1 cellular context compared by ENCODE assay signal in the genomic region with DNA sequence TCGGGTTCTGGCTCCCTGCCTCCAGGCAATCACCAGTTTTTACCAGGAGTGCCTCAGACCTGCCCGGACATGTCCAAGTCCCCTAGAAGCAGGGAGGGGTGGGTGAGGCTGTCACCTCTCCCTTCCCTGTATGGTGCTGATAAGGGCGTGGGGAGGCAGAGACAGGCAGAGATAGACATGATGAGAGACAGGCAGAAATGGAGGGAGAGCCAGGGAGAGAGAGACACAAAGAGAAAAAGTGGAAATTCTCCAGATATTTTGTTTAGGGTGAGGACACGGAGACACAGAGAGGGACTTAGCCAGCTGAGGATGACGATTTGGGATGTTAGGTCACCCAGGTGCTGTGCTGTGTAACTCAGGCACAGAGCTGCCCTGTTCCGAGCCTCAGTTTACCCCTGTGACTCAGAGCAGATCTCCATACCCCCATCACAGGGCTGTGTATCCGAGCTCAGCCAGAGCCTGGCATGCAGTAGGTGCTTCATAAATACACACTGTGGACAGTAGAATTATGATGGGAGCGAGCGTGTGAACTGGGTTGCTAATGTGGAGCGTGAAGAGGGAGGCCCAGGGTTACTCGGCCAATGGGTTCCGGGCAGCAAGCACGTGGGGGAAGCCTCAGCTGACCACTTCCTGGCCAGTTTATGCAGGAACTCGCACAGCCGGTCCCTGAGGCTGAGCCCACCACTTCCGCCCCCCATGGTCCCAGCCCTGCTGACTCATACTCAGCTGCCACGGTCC.
TF ChIP-seq lines count a peak whose summit lies in the region.

No MANE protein-coding gene starts in this region.

TF ChIP-seq in HepG2, 621 proteins besides CTCF, POLR2A, EP300 and RAD21 (continued from another document and continues in another):
- TF ChIP-seq, protein P1, sequence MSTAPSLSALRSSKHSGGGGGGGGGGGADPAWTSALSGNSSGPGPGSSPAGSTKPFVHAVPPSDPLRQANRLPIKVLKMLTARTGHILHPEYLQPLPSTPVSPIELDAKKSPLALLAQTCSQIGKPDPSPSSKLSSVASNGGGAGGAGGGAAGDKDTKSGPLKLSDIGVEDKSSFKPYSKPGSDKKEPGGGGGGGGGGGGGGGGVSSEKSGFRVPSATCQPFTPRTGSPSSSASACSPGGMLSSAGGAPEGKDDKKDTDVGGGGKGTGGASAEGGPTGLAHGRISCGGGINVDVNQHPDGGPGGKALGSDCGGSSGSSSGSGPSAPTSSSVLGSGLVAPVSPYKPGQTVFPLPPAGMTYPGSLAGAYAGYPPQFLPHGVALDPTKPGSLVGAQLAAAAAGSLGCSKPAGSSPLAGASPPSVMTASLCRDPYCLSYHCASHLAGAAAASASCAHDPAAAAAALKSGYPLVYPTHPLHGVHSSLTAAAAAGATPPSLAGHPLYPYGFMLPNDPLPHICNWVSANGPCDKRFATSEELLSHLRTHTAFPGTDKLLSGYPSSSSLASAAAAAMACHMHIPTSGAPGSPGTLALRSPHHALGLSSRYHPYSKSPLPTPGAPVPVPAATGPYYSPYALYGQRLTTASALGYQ (CRISPR knock-in tag; IDR thresholded peaks at IDR 0.05) = peak; percentile 87
- TF ChIP-seq THAP11 (CRISPR knock-in tag; IDR thresholded peaks at IDR 0.05) (peak; percentile 82), ZNF432 (CRISPR knock-in tag; IDR thresholded peaks at IDR 0.05; ENCODE audit: borderline replicate concordance) (no peak), SMYD3 (CRISPR knock-in tag; IDR thresholded peaks at IDR 0.05) (no peak), ZNF124 (CRISPR knock-in tag; IDR thresholded peaks at IDR 0.05) (no peak), ZNF33B (CRISPR knock-in tag; IDR thresholded peaks at IDR 0.05) (no peak), ZNF253 (CRISPR knock-in tag; IDR thresholded peaks at IDR 0.05; ENCODE audit: borderline replicate concordance) (peak; percentile 55; the same call in 1 of the 2 replicates), MEF2D (CRISPR knock-in tag; IDR thresholded peaks at IDR 0.05) (peak; percentile 87; the same call in 1 of the 2 replicates), POLR2AphosphoS2 (IDR thresholded peaks at IDR 0.05; ENCODE audit: low read depth, low read length) (no peak), ZNF670 (CRISPR knock-in tag; IDR thresholded peaks at IDR 0.05; ENCODE audit: borderline replicate concordance) (no peak), FOSL1 (CRISPR knock-in tag; IDR thresholded peaks at IDR 0.05; ENCODE audit: borderline replicate concordance) (peak; percentile 83), MTF2 (CRISPR knock-in tag; IDR thresholded peaks at IDR 0.05; ENCODE audit: borderline replicate concordance) (no peak), ZNF484 (CRISPR knock-in tag; IDR thresholded peaks at IDR 0.05; ENCODE audit: borderline replicate concordance, low read depth) (no peak), ZNF501 (CRISPR knock-in tag; IDR thresholded peaks at IDR 0.05) (peak; percentile 67; the same call in 1 of the 2 replicates), ATRX (CRISPR knock-in tag; IDR thresholded peaks at IDR 0.05; ENCODE audit: borderline replicate concordance) (no peak), ZNF251 (CRISPR knock-in tag; IDR thresholded peaks at IDR 0.05) (no peak), EEA1 (CRISPR knock-in tag; IDR thresholded peaks at IDR 0.05; ENCODE audit: borderline replicate concordance) (no peak; the same call in 1 of the 2 replicates), GABPA (IDR thresholded peaks at IDR 0.05; ENCODE audit: low read depth, low read length) (peak; percentile 85), GABPA (CRISPR knock-in tag; IDR thresholded peaks at IDR 0.05; ENCODE audit: low read depth) (peak; percentile 92), ZNF496 (CRISPR knock-in tag; IDR thresholded peaks at IDR 0.05; ENCODE audit: insufficient replicate concordance) (no peak), ZNF713 (CRISPR knock-in tag; IDR thresholded peaks at IDR 0.05) (no peak), ZNF552 (CRISPR knock-in tag; IDR thresholded peaks at IDR 0.05; ENCODE audit: borderline replicate concordance) (no peak), SUZ12 (IDR thresholded peaks at IDR 0.05; ENCODE audit: low read depth, low read length) (no peak), MIER2 (CRISPR knock-in tag; IDR thresholded peaks at IDR 0.05) (no peak), NKX3-1 (CRISPR knock-in tag; IDR thresholded peaks at IDR 0.05) (0 out of 2 replicates have a peak, but pooled peaks have one; percentile 25), HOXA9 (CRISPR knock-in tag; IDR thresholded peaks at IDR 0.05; ENCODE audit: borderline replicate concordance) (no peak), ZNF672 (CRISPR knock-in tag; IDR thresholded peaks at IDR 0.05) (no peak), ZNF468 (CRISPR knock-in tag; IDR thresholded peaks at IDR 0.05) (no peak), NFKBIZ (CRISPR knock-in tag; IDR thresholded peaks at IDR 0.05) (no peak), AGO1 (IDR thresholded peaks at IDR 0.05; ENCODE audit: low read depth, low read length, poor library complexity, severe bottlenecking) (no peak), ZKSCAN8 (CRISPR knock-in tag; IDR thresholded peaks at IDR 0.05; ENCODE audit: borderline replicate concordance) (peak; percentile 99), SALL1 (CRISPR knock-in tag; IDR thresholded peaks at IDR 0.05) (peak; percentile 87), DPF2 (CRISPR knock-in tag; IDR thresholded peaks at IDR 0.05; ENCODE audit: borderline replicate concordance, low read depth) (0 out of 2 replicates have a peak, but pooled peaks have one; percentile 40), NCOA1 (CRISPR knock-in tag; IDR thresholded peaks at IDR 0.05) (no peak), ATAD3A (CRISPR knock-in tag; IDR thresholded peaks at IDR 0.05) (no peak)
- TF ChIP-seq, protein P2, sequence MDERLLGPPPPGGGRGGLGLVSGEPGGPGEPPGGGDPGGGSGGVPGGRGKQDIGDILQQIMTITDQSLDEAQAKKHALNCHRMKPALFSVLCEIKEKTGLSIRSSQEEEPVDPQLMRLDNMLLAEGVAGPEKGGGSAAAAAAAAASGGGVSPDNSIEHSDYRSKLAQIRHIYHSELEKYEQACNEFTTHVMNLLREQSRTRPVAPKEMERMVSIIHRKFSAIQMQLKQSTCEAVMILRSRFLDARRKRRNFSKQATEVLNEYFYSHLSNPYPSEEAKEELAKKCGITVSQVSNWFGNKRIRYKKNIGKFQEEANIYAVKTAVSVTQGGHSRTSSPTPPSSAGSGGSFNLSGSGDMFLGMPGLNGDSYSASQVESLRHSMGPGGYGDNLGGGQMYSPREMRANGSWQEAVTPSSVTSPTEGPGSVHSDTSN (CRISPR knock-in tag; IDR thresholded peaks at IDR 0.05) = no peak
- TF ChIP-seq, protein P3, sequence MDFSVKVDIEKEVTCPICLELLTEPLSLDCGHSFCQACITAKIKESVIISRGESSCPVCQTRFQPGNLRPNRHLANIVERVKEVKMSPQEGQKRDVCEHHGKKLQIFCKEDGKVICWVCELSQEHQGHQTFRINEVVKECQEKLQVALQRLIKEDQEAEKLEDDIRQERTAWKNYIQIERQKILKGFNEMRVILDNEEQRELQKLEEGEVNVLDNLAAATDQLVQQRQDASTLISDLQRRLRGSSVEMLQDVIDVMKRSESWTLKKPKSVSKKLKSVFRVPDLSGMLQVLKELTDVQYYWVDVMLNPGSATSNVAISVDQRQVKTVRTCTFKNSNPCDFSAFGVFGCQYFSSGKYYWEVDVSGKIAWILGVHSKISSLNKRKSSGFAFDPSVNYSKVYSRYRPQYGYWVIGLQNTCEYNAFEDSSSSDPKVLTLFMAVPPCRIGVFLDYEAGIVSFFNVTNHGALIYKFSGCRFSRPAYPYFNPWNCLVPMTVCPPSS (IDR thresholded peaks at IDR 0.05) = no peak
- TF ChIP-seq, protein P4, sequence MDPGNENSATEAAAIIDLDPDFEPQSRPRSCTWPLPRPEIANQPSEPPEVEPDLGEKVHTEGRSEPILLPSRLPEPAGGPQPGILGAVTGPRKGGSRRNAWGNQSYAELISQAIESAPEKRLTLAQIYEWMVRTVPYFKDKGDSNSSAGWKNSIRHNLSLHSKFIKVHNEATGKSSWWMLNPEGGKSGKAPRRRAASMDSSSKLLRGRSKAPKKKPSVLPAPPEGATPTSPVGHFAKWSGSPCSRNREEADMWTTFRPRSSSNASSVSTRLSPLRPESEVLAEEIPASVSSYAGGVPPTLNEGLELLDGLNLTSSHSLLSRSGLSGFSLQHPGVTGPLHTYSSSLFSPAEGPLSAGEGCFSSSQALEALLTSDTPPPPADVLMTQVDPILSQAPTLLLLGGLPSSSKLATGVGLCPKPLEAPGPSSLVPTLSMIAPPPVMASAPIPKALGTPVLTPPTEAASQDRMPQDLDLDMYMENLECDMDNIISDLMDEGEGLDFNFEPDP (CRISPR knock-in tag; conservative IDR thresholded peaks at IDR 0.05) = no peak
- TF ChIP-seq, protein P5, sequence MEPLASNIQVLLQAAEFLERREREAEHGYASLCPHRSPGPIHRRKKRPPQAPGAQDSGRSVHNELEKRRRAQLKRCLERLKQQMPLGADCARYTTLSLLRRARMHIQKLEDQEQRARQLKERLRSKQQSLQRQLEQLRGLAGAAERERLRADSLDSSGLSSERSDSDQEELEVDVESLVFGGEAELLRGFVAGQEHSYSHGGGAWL (CRISPR knock-in tag; IDR thresholded peaks at IDR 0.05) = peak; percentile 44; the same call in 1 of the 2 replicates
- TF ChIP-seq, protein P6, sequence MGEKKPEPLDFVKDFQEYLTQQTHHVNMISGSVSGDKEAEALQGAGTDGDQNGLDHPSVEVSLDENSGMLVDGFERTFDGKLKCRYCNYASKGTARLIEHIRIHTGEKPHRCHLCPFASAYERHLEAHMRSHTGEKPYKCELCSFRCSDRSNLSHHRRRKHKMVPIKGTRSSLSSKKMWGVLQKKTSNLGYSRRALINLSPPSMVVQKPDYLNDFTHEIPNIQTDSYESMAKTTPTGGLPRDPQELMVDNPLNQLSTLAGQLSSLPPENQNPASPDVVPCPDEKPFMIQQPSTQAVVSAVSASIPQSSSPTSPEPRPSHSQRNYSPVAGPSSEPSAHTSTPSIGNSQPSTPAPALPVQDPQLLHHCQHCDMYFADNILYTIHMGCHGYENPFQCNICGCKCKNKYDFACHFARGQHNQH (CRISPR knock-in tag; IDR thresholded peaks at IDR 0.05) = no peak
- TF ChIP-seq, protein P7, sequence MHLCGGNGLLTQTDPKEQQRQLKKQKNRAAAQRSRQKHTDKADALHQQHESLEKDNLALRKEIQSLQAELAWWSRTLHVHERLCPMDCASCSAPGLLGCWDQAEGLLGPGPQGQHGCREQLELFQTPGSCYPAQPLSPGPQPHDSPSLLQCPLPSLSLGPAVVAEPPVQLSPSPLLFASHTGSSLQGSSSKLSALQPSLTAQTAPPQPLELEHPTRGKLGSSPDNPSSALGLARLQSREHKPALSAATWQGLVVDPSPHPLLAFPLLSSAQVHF (CRISPR knock-in tag; IDR thresholded peaks at IDR 0.05) = no peak
- TF ChIP-seq, protein P8, sequence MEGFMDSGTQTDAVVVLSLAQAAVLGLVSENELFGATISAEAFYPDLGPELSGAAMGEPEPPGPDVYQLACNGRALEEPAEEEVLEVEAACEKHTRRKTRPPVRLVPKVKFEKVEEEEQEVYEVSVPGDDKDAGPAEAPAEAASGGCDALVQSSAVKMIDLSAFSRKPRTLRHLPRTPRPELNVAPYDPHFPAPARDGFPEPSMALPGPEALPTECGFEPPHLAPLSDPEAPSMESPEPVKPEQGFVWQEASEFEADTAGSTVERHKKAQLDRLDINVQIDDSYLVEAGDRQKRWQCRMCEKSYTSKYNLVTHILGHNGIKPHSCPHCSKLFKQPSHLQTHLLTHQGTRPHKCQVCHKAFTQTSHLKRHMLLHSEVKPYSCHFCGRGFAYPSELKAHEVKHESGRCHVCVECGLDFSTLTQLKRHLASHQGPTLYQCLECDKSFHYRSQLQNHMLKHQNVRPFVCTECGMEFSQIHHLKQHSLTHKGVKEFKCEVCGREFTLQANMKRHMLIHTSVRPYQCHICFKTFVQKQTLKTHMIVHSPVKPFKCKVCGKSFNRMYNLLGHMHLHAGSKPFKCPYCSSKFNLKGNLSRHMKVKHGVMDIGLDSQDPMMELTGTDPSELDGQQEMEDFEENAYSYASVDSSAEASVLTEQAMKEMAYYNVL (CRISPR knock-in tag; IDR thresholded peaks at IDR 0.05; ENCODE audit: borderline replicate concordance) = peak; percentile 54
- TF ChIP-seq, protein P9, sequence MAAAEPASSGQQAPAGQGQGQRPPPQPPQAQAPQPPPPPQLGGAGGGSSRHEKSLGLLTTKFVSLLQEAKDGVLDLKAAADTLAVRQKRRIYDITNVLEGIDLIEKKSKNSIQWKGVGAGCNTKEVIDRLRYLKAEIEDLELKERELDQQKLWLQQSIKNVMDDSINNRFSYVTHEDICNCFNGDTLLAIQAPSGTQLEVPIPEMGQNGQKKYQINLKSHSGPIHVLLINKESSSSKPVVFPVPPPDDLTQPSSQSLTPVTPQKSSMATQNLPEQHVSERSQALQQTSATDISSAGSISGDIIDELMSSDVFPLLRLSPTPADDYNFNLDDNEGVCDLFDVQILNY (CRISPR knock-in tag; conservative IDR thresholded peaks at IDR 0.05) = no peak
- TF ChIP-seq, protein P10, sequence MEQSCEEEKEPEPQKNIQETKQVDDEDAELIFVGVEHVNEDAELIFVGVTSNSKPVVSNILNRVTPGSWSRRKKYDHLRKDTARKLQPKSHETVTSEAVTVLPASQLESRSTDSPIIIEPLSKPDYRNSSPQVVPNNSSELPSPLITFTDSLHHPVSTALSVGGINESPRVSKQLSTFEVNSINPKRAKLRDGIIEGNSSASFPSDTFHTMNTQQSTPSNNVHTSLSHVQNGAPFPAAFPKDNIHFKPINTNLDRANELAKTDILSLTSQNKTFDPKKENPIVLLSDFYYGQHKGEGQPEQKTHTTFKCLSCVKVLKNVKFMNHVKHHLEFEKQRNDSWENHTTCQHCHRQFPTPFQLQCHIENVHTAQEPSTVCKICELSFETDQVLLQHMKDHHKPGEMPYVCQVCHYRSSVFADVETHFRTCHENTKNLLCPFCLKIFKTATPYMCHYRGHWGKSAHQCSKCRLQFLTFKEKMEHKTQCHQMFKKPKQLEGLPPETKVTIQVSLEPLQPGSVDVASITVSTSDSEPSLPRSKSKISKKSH (CRISPR knock-in tag; IDR thresholded peaks at IDR 0.05; ENCODE audit: borderline replicate concordance) = no peak; the same call in 1 of the 2 replicates
- TF ChIP-seq, protein P11, sequence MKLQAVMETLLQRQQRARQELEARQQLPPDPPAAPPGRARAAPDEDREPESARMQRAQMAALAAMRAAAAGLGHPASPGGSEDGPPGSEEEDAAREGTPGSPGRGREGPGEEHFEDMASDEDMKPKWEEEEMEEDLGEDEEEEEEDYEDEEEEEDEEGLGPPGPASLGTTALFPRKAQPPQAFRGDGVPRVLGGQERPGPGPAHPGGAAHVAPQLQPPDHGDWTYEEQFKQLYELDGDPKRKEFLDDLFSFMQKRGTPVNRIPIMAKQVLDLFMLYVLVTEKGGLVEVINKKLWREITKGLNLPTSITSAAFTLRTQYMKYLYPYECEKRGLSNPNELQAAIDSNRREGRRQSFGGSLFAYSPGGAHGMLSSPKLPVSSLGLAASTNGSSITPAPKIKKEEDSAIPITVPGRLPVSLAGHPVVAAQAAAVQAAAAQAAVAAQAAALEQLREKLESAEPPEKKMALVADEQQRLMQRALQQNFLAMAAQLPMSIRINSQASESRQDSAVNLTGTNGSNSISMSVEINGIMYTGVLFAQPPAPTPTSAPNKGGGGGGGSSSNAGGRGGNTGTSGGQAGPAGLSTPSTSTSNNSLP (IDR thresholded peaks at IDR 0.05; ENCODE audit: low read depth, low read length) = no peak
